Comparison of ENCODE assay signal across 9 cellular contexts in genomic region chr16:3235856-3236669, GRCh38. TPM values are rescaled to one million over a fixed set of nuclear protein-coding genes. Genes with fewer than 3 reads are reported as not detected.
DNase-seq lines count a peak whose midpoint lies in the region; ATAC-seq and TF ChIP-seq lines count a peak whose summit lies in the region.
"Had no signal": no experiment of that assay in that cellular context is flagged by ENCODE, and none has a peak within 500 bp of the region (broad histone marks: within the 10 kb centered on the region; RNA-seq: fewer than 3 reads in every experiment).

No MANE protein-coding gene starts in this region.

- no peaks in the 10 kb centered on the region for H3K27me3 ChIP-seq in lower lobe of right lung (ENCODE audit: low read depth)

- ATAC-seq in lower lobe of right lung (peak in 1 of 2 donors; percentile 12), GM19395 (IDR thresholded peaks at IDR 0.05; ENCODE audit: unreplicated experiment) (no peak)

- no peak overlapping the region for H3K4me3 ChIP-seq in lower lobe of right lung

- TF ChIP-seq CTCF in lower lobe of right lung (IDR thresholded peaks at IDR 0.05), result no peak

- no peak overlapping the region for H3K27ac ChIP-seq in lower lobe of right lung

- H3K9me3 ChIP-seq in lower lobe of right lung, result no peaks in the 10 kb centered on the region

- H3K36me3 ChIP-seq in lower lobe of right lung, result peaks cover 23% of the 10 kb centered on the region

- peaks cover 19% of the 10 kb centered on the region for H3K4me1 ChIP-seq in lower lobe of right lung

- DNase-seq in NCI-H2227 (lab: John Stamatoyannopoulos, UW; ENCODE audit: unreplicated experiment), result peak; percentile 31
- no peak for DNase-seq in NCI-H2227 treated with DMSO at 0.1 percent for 48 hours (lab: John Stamatoyannopoulos, UW)
- peak; percentile 30 for DNase-seq in activated T-helper 9 cell treated with anti-CD3 and anti-CD28 coated beads, Interleukin-2, amount 50 U/mL, for 16 hours (ENCODE audit: low read depth)
- peak; percentile 85 for DNase-seq in lower lobe of right lung
- peak; percentile 50 for DNase-seq in ureter (ENCODE audit: low spot score)
- DNase-seq in Kasumi-1 (lab: John Stamatoyannopoulos, UW), result no peak
- DNase-seq in NOMO-1 treated with dmso at 0.1 percent for 144 hours (lab: John Stamatoyannopoulos, UW; ENCODE audit: unreplicated experiment), result no peak

- intact Hi-C loops in lower lobe of right lung (cut with DNase I), result no loop called here

RNA-seq across cellular contexts. Expression of gene ZNF200, which starts 1.1 kb away (rescaled TPM):
- total RNA-seq in lower lobe of right lung (12.0 TPM), ureter (7.8 TPM)

RNA-seq across cellular contexts. Expression of gene MEFV, which starts 20.4 kb away (rescaled TPM):
- total RNA-seq in lower lobe of right lung (13.5 TPM), ureter (1.8 TPM)

RNA-seq across cellular contexts. Expression of gene ZNF263, which starts 47.2 kb away (rescaled TPM):
- total RNA-seq in lower lobe of right lung (23.2 TPM), ureter (40.3 TPM)

RNA-seq across cellular contexts. Expression of gene OR1F1, which starts 48.1 kb away (rescaled TPM):
- total RNA-seq in lower lobe of right lung (not detected), ureter (not detected)
- total RNA-seq: urinary bladder had no signal

Comparison
In these comparisons a context has a peak if more than half of its experiments do, and no peak if none do; other contexts are left out.
1. DNase-seq: peak in NCI-H2227 (single experiment), activated T-helper 9 cell treated with anti-CD3 and anti-CD28 coated beads, Interleukin-2, amount 50 U/mL, for 16 hours (single experiment), lower lobe of right lung (single experiment) and ureter (single experiment); none in NCI-H2227 treated with DMSO at 0.1 percent for 48 hours (single experiment), Kasumi-1 (0 of 2) and NOMO-1 treated with dmso at 0.1 percent for 144 hours (single experiment).